Comparison of ENCODE assay signal across 8 cellular contexts in the genomic region with DNA sequence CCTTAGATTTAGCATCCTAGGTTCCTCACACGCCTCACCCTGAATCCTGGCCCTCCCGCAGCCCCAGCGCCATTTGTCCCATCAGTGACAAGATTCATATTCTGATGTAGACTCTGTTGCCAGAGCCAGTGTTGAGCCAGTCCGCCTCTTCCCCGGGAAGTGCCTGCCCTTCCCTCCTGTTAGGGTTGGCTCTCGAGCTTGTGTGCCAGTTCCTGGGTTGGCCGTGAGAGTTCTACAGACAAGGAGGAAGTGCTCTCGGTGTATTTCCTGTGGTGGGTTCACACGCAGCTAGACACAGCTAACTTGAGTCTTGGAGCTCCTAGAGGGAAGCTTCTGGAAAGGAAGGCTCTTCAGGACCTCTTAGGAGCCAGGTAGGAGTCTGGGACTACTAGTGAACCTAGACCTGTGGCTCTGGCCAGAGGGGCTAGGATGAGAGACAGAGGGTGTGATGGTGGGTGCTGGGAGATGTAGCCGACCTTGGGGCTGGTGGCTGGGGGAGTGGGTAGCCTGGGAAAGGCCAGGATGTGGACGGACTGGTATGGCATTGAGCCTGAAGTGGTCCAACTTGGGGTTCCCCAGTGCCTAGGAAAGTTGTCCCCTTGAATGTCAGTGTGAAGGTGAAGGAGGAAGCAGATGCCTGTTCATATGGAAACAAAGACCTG. TPM values are rescaled to one million over a fixed set of nuclear protein-coding genes. Genes with fewer than 3 reads are reported as not detected.
DNase-seq lines count a peak whose midpoint lies in the region; ATAC-seq and TF ChIP-seq lines count a peak whose summit lies in the region.

A gene (plus strand): TSS at position 261 of the 662 bp plus-strand sequence. CDS start 1,076 bp downstream, outside the sequence.

- H3K36me3 ChIP-seq in A673 (ENCODE audit: insufficient read depth, low read length, poor library complexity, severe bottlenecking) (peaks cover 27% of the 10 kb centered on the region), stomach (peaks cover 12 to 54% (median 47%) of the 10 kb centered on the region in 4 donors)

- ATAC-seq in GM21529 (IDR thresholded peaks at IDR 0.05; ENCODE audit: unreplicated experiment) (peak; percentile 44), right cardiac atrium (peak; percentile 5 to 49), HG03565 (IDR thresholded peaks at IDR 0.05; ENCODE audit: unreplicated experiment) (no peak)

- intact Hi-C loops in A673 (cut with micrococcal nuclease; ENCODE audit: unreplicated experiment), result no loop called here
- intact Hi-C loops in right cardiac atrium (cut with DNase I), result no loop called here
- intact Hi-C loops in stomach (cut with DNase I; ENCODE audit: low total_unique reads), result no loop called here

- no peak for TF ChIP-seq EP300 in stomach (IDR thresholded peaks at IDR 0.05)

- H3K4me3 ChIP-seq in A673 (ENCODE audit: low read depth, low read length, poor library complexity, severe bottlenecking), result no peak within 1 kb of the TSS
- no peak within 1 kb of the TSS for H3K4me3 ChIP-seq in right cardiac atrium (ENCODE audit: low read length)
- H3K4me3 ChIP-seq in stomach, result peak within 1 kb of the TSS; percentile 16 to 44 (median 23)

- H3K9me3 ChIP-seq in A673 (ENCODE audit: low read depth, low read length, poor library complexity, severe bottlenecking), result no peaks in the 10 kb centered on the region
- H3K9me3 ChIP-seq in right cardiac atrium (ENCODE audit: control insufficient read depth, low read length), result no peaks in the 10 kb centered on the region
- no peaks in the 10 kb centered on the region for H3K9me3 ChIP-seq in stomach

- no peak for DNase-seq in A673 (ENCODE audit: low spot score)
- peak; percentile 5 for DNase-seq in activated T-cell treated with anti-CD3 and anti-CD28 coated beads for 4 hours
- peak; percentile 48 to 72 (median 68) for DNase-seq in right cardiac atrium
- no peak for DNase-seq in stomach
- DNase-seq in superior temporal gyrus (ENCODE audit: extremely low spot score), result no peak
- DNase-seq in amniotic stem cell (lab: John Stamatoyannopoulos, UW), result no peak

- POLR2A ChIA-PET in A673 (lab: Charles Lee; ENCODE audit: low non-redundant PET), result no interaction called here

- H3K27me3 ChIP-seq in A673 (replicated peaks; ENCODE audit: insufficient read depth, low read depth, low read length, poor library complexity) (no peaks in the 10 kb centered on the region), right cardiac atrium (ENCODE audit: control insufficient read depth, insufficient read depth) (no peaks in the 10 kb centered on the region), stomach (no peaks in the 10 kb centered on the region)

- no peak for TF ChIP-seq CTCF in A673 (conservative IDR thresholded peaks at IDR 0.05; ENCODE audit: low read depth, low read length)
- TF ChIP-seq CTCF in stomach (IDR thresholded peaks at IDR 0.05), result no peak

- no TSS peak for BruUV-seq in A673 (replicated peaks; lab: Mats Ljungman, UMichigan)

- 72% methylated on average over 11 of the region's 11 CpGs for WGBS in right cardiac atrium
- 69 to 77% (median 75%) methylated on average over 11 of the region's 11 CpGs for WGBS in stomach, 5 donors

- no peaks in the 10 kb centered on the region for H3K4me1 ChIP-seq in A673 (ENCODE audit: insufficient read depth, low read length, poor library complexity, severe bottlenecking)
- H3K4me1 ChIP-seq in right cardiac atrium (ENCODE audit: control insufficient read depth, insufficient read depth, low read length), result peaks cover 4% of the 10 kb centered on the region
- H3K4me1 ChIP-seq in stomach, result peaks cover 15 to 54% (median 33%) of the 10 kb centered on the region in 4 donors

- TF ChIP-seq POLR2A in stomach (IDR thresholded peaks at IDR 0.05), result no peak

- H3K27ac ChIP-seq in A673 (ENCODE audit: low read depth, low read length, poor library complexity, severe bottlenecking), result no peak within 1 kb of the TSS
- H3K27ac ChIP-seq in right cardiac atrium (ENCODE audit: low read length), result peak within 1 kb of the TSS; percentile 23
- H3K27ac ChIP-seq in stomach, result peak within 1 kb of the TSS; percentile 20 to 88 (median 70)

- CTCF ChIA-PET in A673 (lab: Charles Lee), result no interaction called here

RNA-seq across cellular contexts. Expression of the gene that starts here (rescaled TPM):
- total RNA-seq in A673 (2021) (10.6 and 12.2 TPM in 2 replicates), right cardiac atrium (1 to 10 TPM; 2.7 to 5.3 (median 4.1) TPM), stomach (10 to 100 TPM in 3 of 5 donors, 1 to 10 TPM in 2; 2.7 to 14.8 (median 11.7) TPM)
- polyA plus RNA-seq in right cardiac atrium (3.3 TPM), stomach (1 to 10 TPM; 2.0 to 6.2 (median 3.8) TPM)

Comparison
In these comparisons a context has a peak if more than half of its experiments do, and no peak if none do; other contexts are left out.
1. DNase-seq: peak in activated T-cell treated with anti-CD3 and anti-CD28 coated beads for 4 hours (single experiment) and right cardiac atrium (3 of 3); none in A673 (single experiment), stomach (single experiment), superior temporal gyrus (single experiment) and amniotic stem cell (single experiment).
2. H3K4me3 ChIP-seq: peak in stomach (4 of 4); none in A673 (single experiment) and right cardiac atrium (single experiment).